28 cellular contexts compared by ENCODE assay signal in genomic region chr15:70470556-70471191, GRCh38.
"Had no signal": no experiment of that assay in that cellular context is flagged by ENCODE, and none has a peak within 500 bp of the region (broad histone marks: within the 10 kb centered on the region; RNA-seq: fewer than 3 reads in every experiment).

No MANE protein-coding gene starts in this region.

- H3K27ac Mint-ChIP-seq: activated naive CD8-positive, alpha-beta T cell treated with anti-CD3 and anti-CD28 coated beads, Interleukin-2, amount 50 U/mL, for 24 hours; dendritic cell treated with granulocyte-macrophage colony-stimulating factor and Interleukin-4, amounts not matched to agents 40 ng/mL and 50 ng/mL, for 4 days; endodermal cell; immature natural killer cell; mesothelial cell of epicardium had no signal

- H3K4me1 ChIP-seq: parathyroid adenoma had no signal

- H3K36me3 Mint-ChIP-seq: activated naive CD4-positive, alpha-beta T cell treated with anti-CD3 and anti-CD28 coated beads, Interleukin-2, amount 50 U/mL, for 24 hours; immature natural killer cell; mesothelial cell of epicardium had no signal

- H3K27ac ChIP-seq: heart left ventricle, parathyroid adenoma, tibial nerve, VCaP had no signal

- ATAC-seq: activated CD4-positive, CD25-positive, alpha-beta regulatory T cell treated with anti-CD3 and anti-CD28 coated beads, Interleukin-2, amount 50 U/mL, for 24 hours; activated naive CD8-positive, alpha-beta T cell treated with anti-CD3 and anti-CD28 coated beads, Interleukin-2, amount 50 U/mL, for 24 hours; esophagus mucosa; heart left ventricle; left colon; right cardiac atrium had no signal

- DNase-seq: activated CD4-positive, alpha-beta T cell treated with anti-CD3 and anti-CD28 coated beads for 48 hours; activated CD4-positive, alpha-beta T cell treated with anti-CD3 and anti-CD28 coated beads, Interleukin-2, amount 50 U/mL, for 48 hours; activated effector memory CD4-positive, alpha-beta T cell treated with Interleukin-2 at 50 U/mL for 16 hours; activated naive CD8-positive, alpha-beta T cell treated with anti-CD3 and anti-CD28 coated beads, Interleukin-2, amount 50 U/mL, for 24 hours; amygdala; central memory CD4-positive, alpha-beta T cell; endodermal cell; foreskin fibroblast; heart left ventricle; hypothalamus; immature natural killer cell; kidney; left colon; naive B cell; occipital lobe; stimulated activated CD4-positive, alpha-beta T cell treated with anti-CD3 and anti-CD28 coated beads, Interleukin-15, amount 100 ng/mL, for 24 hours; stimulated activated CD4-positive, alpha-beta T cell treated with anti-CD3 and anti-CD28 coated beads, Interleukin-2, amount 100 ng/mL, for 24 hours; stimulated activated naive CD4-positive, alpha-beta T cell treated with Interleukin-2 at 50 U/mL for 16 hours had no signal

- FAIRE-seq: kidney had no signal

- H2AFZ ChIP-seq: parathyroid adenoma had no signal

- H3K9me3 ChIP-seq: heart left ventricle, tibial nerve had no signal

- H3K9ac ChIP-seq: parathyroid adenoma had no signal

- H3K4me3 Mint-ChIP-seq: activated naive CD4-positive, alpha-beta T cell treated with anti-CD3 and anti-CD28 coated beads, Interleukin-2, amount 50 U/mL, for 24 hours; activated naive CD8-positive, alpha-beta T cell treated with anti-CD3 and anti-CD28 coated beads, Interleukin-2, amount 50 U/mL, for 24 hours; dendritic cell treated with granulocyte-macrophage colony-stimulating factor and Interleukin-4, amounts not matched to agents 40 ng/mL and 50 ng/mL, for 4 days; endodermal cell; immature natural killer cell; mesothelial cell of epicardium; neural crest cell had no signal

- H3K4me1 Mint-ChIP-seq: endodermal cell had no signal

- H3K4me3 ChIP-seq: heart left ventricle, tibial nerve had no signal

- H3K79me2 ChIP-seq: parathyroid adenoma had no signal

- H3K27me3 Mint-ChIP-seq: activated naive CD4-positive, alpha-beta T cell treated with anti-CD3 and anti-CD28 coated beads, Interleukin-2, amount 50 U/mL, for 24 hours had no signal

- H3K36me3 ChIP-seq: heart left ventricle, tibial nerve had no signal

- H3K9me3 Mint-ChIP-seq: activated naive CD4-positive, alpha-beta T cell treated with anti-CD3 and anti-CD28 coated beads, Interleukin-2, amount 50 U/mL, for 24 hours; activated naive CD8-positive, alpha-beta T cell treated with anti-CD3 and anti-CD28 coated beads, Interleukin-2, amount 50 U/mL, for 24 hours; dendritic cell treated with granulocyte-macrophage colony-stimulating factor and Interleukin-4, amounts not matched to agents 40 ng/mL and 50 ng/mL, for 4 days; endodermal cell; immature natural killer cell; mesothelial cell of epicardium; neural crest cell had no signal

- H3K27me3 ChIP-seq: tibial nerve had no signal
